In the genomic region with DNA sequence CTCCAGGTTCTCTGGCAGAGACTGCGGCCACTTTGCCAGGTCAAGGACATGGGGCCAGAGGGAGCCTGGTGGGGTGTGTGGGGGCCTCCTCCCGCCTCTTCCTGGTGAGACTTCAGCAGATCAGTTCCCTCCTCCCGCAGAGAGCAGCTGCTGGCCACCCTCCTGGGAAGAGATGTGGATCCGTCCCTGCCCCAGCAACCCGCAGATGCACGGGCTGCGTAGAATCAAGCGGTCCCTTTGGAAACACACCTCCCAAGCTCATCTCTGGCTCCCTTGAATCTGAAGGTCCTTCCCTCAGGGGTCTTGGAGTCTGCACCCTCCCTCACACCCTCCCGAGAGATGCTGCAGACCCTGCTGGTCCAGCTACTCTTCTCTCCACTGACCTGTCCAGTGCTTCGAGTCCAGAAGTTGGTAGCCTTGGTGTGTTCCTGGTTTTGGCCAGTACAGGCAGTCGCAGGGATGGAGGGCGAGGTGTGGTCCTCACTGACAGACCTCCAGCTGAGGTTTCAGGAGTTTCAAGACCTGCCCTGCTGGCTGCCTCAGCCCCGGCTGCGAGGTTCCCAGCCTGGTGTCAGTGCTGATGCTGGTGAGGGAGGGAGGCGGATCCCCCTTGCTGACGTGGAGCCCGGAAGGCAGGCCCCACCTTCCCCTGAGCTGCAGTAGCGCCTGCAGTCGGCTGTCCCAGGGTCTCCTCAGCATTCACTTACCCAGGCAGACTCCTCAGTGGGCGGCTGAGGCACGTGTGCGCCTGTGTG, we compare ENCODE assay signal across 13 cellular contexts. TPM values are rescaled to one million over a fixed set of nuclear protein-coding genes. Genes with fewer than 3 reads are reported as not detected.
DNase-seq lines count a peak whose midpoint lies in the region; ATAC-seq and TF ChIP-seq lines count a peak whose summit lies in the region.
"Had no signal": no experiment of that assay in that cellular context is flagged by ENCODE, and none has a peak within 500 bp of the region (broad histone marks: within the 10 kb centered on the region; RNA-seq: fewer than 3 reads in every experiment).

A gene with protein sequence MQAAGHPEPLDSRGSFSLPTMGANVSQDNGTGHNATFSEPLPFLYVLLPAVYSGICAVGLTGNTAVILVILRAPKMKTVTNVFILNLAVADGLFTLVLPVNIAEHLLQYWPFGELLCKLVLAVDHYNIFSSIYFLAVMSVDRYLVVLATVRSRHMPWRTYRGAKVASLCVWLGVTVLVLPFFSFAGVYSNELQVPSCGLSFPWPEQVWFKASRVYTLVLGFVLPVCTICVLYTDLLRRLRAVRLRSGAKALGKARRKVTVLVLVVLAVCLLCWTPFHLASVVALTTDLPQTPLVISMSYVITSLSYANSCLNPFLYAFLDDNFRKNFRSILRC (minus strand): TSS at position 585 of the 755 bp plus-strand sequence. CDS start 734 bp downstream, outside the sequence.

- H3K4me3 Mint-ChIP-seq in CD4-positive, alpha-beta T cell = no peak within 1 kb of the TSS
- H3K4me3 Mint-ChIP-seq in activated naive CD8-positive, alpha-beta T cell treated with anti-CD3 and anti-CD28 coated beads, Interleukin-2, amount 50 U/mL, for 24 hours = no peak within 1 kb of the TSS
- peak within 1 kb of the TSS; percentile 13 to 89 (median 70) for H3K4me3 Mint-ChIP-seq in naive B cell
- H3K4me3 Mint-ChIP-seq: activated T-helper 1 cell treated with anti-CD3 and anti-CD28 coated beads, Interleukin-12 subunit alpha, Interleukin-12 subunit beta, Interleukin-2, Interleukin-4 antibody, amounts not matched to agents 30 ng/mL and 10 ng/mL and 1 ng/mL, durations not matched to agents 14 hours and 24 hours and 36 hours had no signal

- no peak for TF ChIP-seq EP300 in gastroesophageal sphincter (IDR thresholded peaks at IDR 0.05)

- intact Hi-C loops in CD4-positive, alpha-beta T cell (cut with DNase I, micrococcal nuclease) = no loop called here
- intact Hi-C loops in prostate gland (cut with DNase I) = no loop called here

- no peaks in the 10 kb centered on the region for H3K9me3 Mint-ChIP-seq in CD4-positive, alpha-beta T cell
- no peaks in the 10 kb centered on the region for H3K9me3 Mint-ChIP-seq in activated naive CD8-positive, alpha-beta T cell treated with anti-CD3 and anti-CD28 coated beads, Interleukin-2, amount 50 U/mL, for 24 hours
- H3K9me3 Mint-ChIP-seq in naive B cell = peaks cover 0 to 1% (median 0%) of the 10 kb centered on the region in 7 donors
- H3K9me3 Mint-ChIP-seq: activated T-helper 1 cell treated with anti-CD3 and anti-CD28 coated beads, Interleukin-12 subunit alpha, Interleukin-12 subunit beta, Interleukin-2, Interleukin-4 antibody, amounts not matched to agents 30 ng/mL and 10 ng/mL and 1 ng/mL, durations not matched to agents 14 hours and 24 hours and 36 hours had no signal

- peaks cover 13% of the 10 kb centered on the region for H3K27me3 Mint-ChIP-seq in CD4-positive, alpha-beta T cell
- peaks cover 12% of the 10 kb centered on the region for H3K27me3 Mint-ChIP-seq in activated naive CD8-positive, alpha-beta T cell treated with anti-CD3 and anti-CD28 coated beads, Interleukin-2, amount 50 U/mL, for 24 hours
- H3K27me3 Mint-ChIP-seq in naive B cell = peaks cover 0 to 12% (median 8%) of the 10 kb centered on the region in 3 donors

- 71% methylated on average over 18 of the region's 22 CpGs for whole genome bisulfite sequencing in prostate gland
- WGBS in gastroesophageal sphincter (ENCODE audit: low coverage in 1 of 2), 2 donors = 29 to 75% methylated on average over 5 to 7 of the region's 22 CpGs

- peak in 3 of 10 experiments; percentile 15 to 50 (median 29) for DNase-seq in CD4-positive, alpha-beta T cell
- DNase-seq in HL-60 (ENCODE audit: low read depth in 1 of 2, low spot score in 1 of 2) (no peak), naive B cell (peak; percentile 33), NCI-H2227 treated with DMSO at 0.1 percent for 48 hours (lab: John Stamatoyannopoulos, UW) (no peak), prostate gland (ENCODE audit: low spot score) (no peak)
- DNase-seq in activated naive CD8-positive, alpha-beta T cell treated with anti-CD3 and anti-CD28 coated beads, Interleukin-2, amount 50 U/mL, for 24 hours = peak; percentile 33
- DNase-seq: DMS53; effector memory CD4-positive, alpha-beta T cell; SK-N-SH had no signal

- H3K36me3 ChIP-seq in prostate gland = no peaks in the 10 kb centered on the region
- H3K36me3 ChIP-seq in gastroesophageal sphincter = no peaks in the 10 kb centered on the region
- H3K36me3 ChIP-seq: ovary had no signal

- peaks cover 11% of the 10 kb centered on the region for H3K27me3 ChIP-seq in CD4-positive, alpha-beta T cell (ENCODE audit: control insufficient read depth, insufficient read depth, low read length)
- H3K27me3 ChIP-seq in HL-60 (ENCODE audit: insufficient read depth, poor library complexity, severe bottlenecking) (peaks cover 6% of the 10 kb centered on the region), prostate gland (replicated peaks; ENCODE audit: insufficient read depth) (peaks cover 3% of the 10 kb centered on the region), gastroesophageal sphincter (peaks cover 63% of the 10 kb centered on the region)
- H3K27me3 ChIP-seq: ovary had no signal

- H3K27ac ChIP-seq in CD4-positive, alpha-beta T cell (ENCODE audit: low read depth, low read length) = no peak within 1 kb of the TSS
- peak within 1 kb of the TSS; percentile 49 for H3K27ac ChIP-seq in HL-60 (replicated peaks)
- H3K27ac ChIP-seq in prostate gland = no peak within 1 kb of the TSS
- H3K27ac ChIP-seq in gastroesophageal sphincter = no peak within 1 kb of the TSS
- H3K27ac ChIP-seq: ovary had no signal

- H3K4me1 Mint-ChIP-seq in CD4-positive, alpha-beta T cell (ENCODE audit: low read depth) = peaks cover 6% of the 10 kb centered on the region
- H3K4me1 Mint-ChIP-seq in activated naive CD8-positive, alpha-beta T cell treated with anti-CD3 and anti-CD28 coated beads, Interleukin-2, amount 50 U/mL, for 24 hours = peaks cover 9% of the 10 kb centered on the region
- peaks cover 30 to 35% (median 35%) of the 10 kb centered on the region in 3 donors for H3K4me1 Mint-ChIP-seq in naive B cell

- H3K4me3 ChIP-seq in HL-60 (replicated peaks; ENCODE audit: insufficient read depth, low read length) (no peak within 1 kb of the TSS), prostate gland (no peak within 1 kb of the TSS), gastroesophageal sphincter (no peak within 1 kb of the TSS)
- H3K4me3 ChIP-seq: ovary had no signal

- H3K4me1 ChIP-seq in prostate gland (replicated peaks) (peaks cover 3% of the 10 kb centered on the region), gastroesophageal sphincter (peaks cover 0 to 7% (median 3%) of the 10 kb centered on the region in 3 donors)

- POLR2A ChIA-PET in CD4-positive, alpha-beta T cell (lab: Charles Lee) = no interaction called here

- TF ChIP-seq CTCF in CD4-positive, alpha-beta T cell (IDR thresholded peaks at IDR 0.05) = no peak
- no peak for TF ChIP-seq CTCF in HL-60 (IDR thresholded peaks at IDR 0.05; ENCODE audit: insufficient read depth, low read length)
- TF ChIP-seq CTCF in prostate gland (IDR thresholded peaks at IDR 0.05) = no peak
- no peak for TF ChIP-seq CTCF in gastroesophageal sphincter (IDR thresholded peaks at IDR 0.05)

- no peaks in the 10 kb centered on the region for H3K36me3 Mint-ChIP-seq in CD4-positive, alpha-beta T cell (ENCODE audit: low read depth)
- H3K36me3 Mint-ChIP-seq in activated naive CD8-positive, alpha-beta T cell treated with anti-CD3 and anti-CD28 coated beads, Interleukin-2, amount 50 U/mL, for 24 hours (ENCODE audit: low read depth) = no peaks in the 10 kb centered on the region
- H3K36me3 Mint-ChIP-seq in naive B cell = no peaks in the 10 kb centered on the region

- peak; percentile 96 for ATAC-seq in CD4-positive, alpha-beta T cell (ENCODE audit: poor library complexity)
- peak; percentile 56 for ATAC-seq in activated naive CD8-positive, alpha-beta T cell treated with anti-CD3 and anti-CD28 coated beads, Interleukin-2, amount 50 U/mL, for 24 hours
- peak; percentile 69 to 74 for ATAC-seq in naive B cell (ENCODE audit: low read depth in 2 of 2)
- no peak for ATAC-seq in HG02870 (IDR thresholded peaks at IDR 0.05; ENCODE audit: unreplicated experiment)
- ATAC-seq in gastroesophageal sphincter = no peak

- CTCF ChIA-PET in CD4-positive, alpha-beta T cell (lab: Charles Lee) = no interaction called here

- H3K27ac Mint-ChIP-seq in CD4-positive, alpha-beta T cell = no peak within 1 kb of the TSS
- H3K27ac Mint-ChIP-seq in activated naive CD8-positive, alpha-beta T cell treated with anti-CD3 and anti-CD28 coated beads, Interleukin-2, amount 50 U/mL, for 24 hours = no peak within 1 kb of the TSS
- peak within 1 kb of the TSS; percentile 60 to 94 (median 84) for H3K27ac Mint-ChIP-seq in naive B cell
- H3K27ac Mint-ChIP-seq: activated T-helper 1 cell treated with anti-CD3 and anti-CD28 coated beads, Interleukin-12 subunit alpha, Interleukin-12 subunit beta, Interleukin-2, Interleukin-4 antibody, amounts not matched to agents 30 ng/mL and 10 ng/mL and 1 ng/mL, durations not matched to agents 14 hours and 24 hours and 36 hours had no signal

- no peaks in the 10 kb centered on the region for H3K9me3 ChIP-seq in CD4-positive, alpha-beta T cell (ENCODE audit: control insufficient read depth, low read length)
- H3K9me3 ChIP-seq in prostate gland (no peaks in the 10 kb centered on the region), gastroesophageal sphincter (no peaks in the 10 kb centered on the region)
- H3K9me3 ChIP-seq: ovary, SK-N-SH had no signal

- TF ChIP-seq POLR2A in prostate gland (IDR thresholded peaks at IDR 0.05) (no peak), gastroesophageal sphincter (IDR thresholded peaks at IDR 0.05) (no peak)

RNA-seq across cellular contexts. Expression of the gene that starts here (rescaled TPM):
- total RNA-seq in CD4-positive, alpha-beta T cell = under 1 TPM; 0.38 to 0.47 TPM
- not detected for polyA plus RNA-seq in naive B cell (ENCODE audit: low read depth in 6 of 6)
- not detected for total RNA-seq in prostate gland
- not detected for total RNA-seq in gastroesophageal sphincter
- total RNA-seq: activated T-helper 1 cell treated with anti-CD3 and anti-CD28 coated beads, Interleukin-12 subunit alpha, Interleukin-12 subunit beta, Interleukin-2, Interleukin-4 antibody, amounts not matched to agents 30 ng/mL and 10 ng/mL and 1 ng/mL, durations not matched to agents 14 hours and 24 hours and 36 hours; ovary had no signal
- polyA plus RNA-seq: ovary, SK-N-SH had no signal

Comparison
In these comparisons a context has a peak if more than half of its experiments do, and no peak if none do; other contexts are left out.
1. Peak in ATAC-seq in CD4-positive, alpha-beta T cell; RNA of the gene not detected or under 1 TPM.
2. Peak in DNase-seq and ATAC-seq in naive B cell; RNA of the gene not detected or under 1 TPM.
3. H3K27ac Mint-ChIP-seq: peak in naive B cell (6 of 6); none in CD4-positive, alpha-beta T cell (single experiment) and activated naive CD8-positive, alpha-beta T cell treated with anti-CD3 and anti-CD28 coated beads, Interleukin-2, amount 50 U/mL, for 24 hours (single experiment).
4. H3K4me3 Mint-ChIP-seq: peak in naive B cell (8 of 8); none in CD4-positive, alpha-beta T cell (single experiment) and activated naive CD8-positive, alpha-beta T cell treated with anti-CD3 and anti-CD28 coated beads, Interleukin-2, amount 50 U/mL, for 24 hours (single experiment).